39 cellular contexts compared by ENCODE assay signal in genomic region chr1:114436799-114437198, GRCh38.
"Had no signal": no experiment of that assay in that cellular context is flagged by ENCODE, and none has a peak within 500 bp of the region (broad histone marks: within the 10 kb centered on the region; RNA-seq: fewer than 3 reads in every experiment).

No MANE protein-coding gene starts in this region.

- H3K27me3 Mint-ChIP-seq: activated CD4-positive, alpha-beta memory T cell treated with anti-CD3 and anti-CD28 coated beads for 36 hours; activated CD4-positive, alpha-beta T cell treated with anti-CD3 and anti-CD28 coated beads for 36 hours; activated CD4-positive, alpha-beta T cell treated with anti-CD3 and anti-CD28 coated beads, Interleukin-2, amount 10 ng/mL, durations not matched to agents 24 days and 14 days; activated CD8-positive, alpha-beta T cell treated with anti-CD3 and anti-CD28 coated beads for 36 hours; activated naive CD8-positive, alpha-beta T cell treated with anti-CD3 and anti-CD28 coated beads for 36 hours; activated T-helper 17 cell treated with anti-CD3 and anti-CD28 coated beads, Interleukin-2, amount 50 U/mL, for 72 hours had no signal

- H3K36me3 ChIP-seq: adrenal gland, brain microvascular endothelial cell, breast epithelium had no signal

- H3K9me3 ChIP-seq: adrenal gland, body of pancreas, breast epithelium had no signal

- H3K9me3 Mint-ChIP-seq: activated CD4-positive, alpha-beta memory T cell treated with anti-CD3 and anti-CD28 coated beads for 36 hours; activated CD4-positive, alpha-beta T cell treated with anti-CD3 and anti-CD28 coated beads, Interleukin-2, amount 10 ng/mL, durations not matched to agents 24 days and 14 days; activated CD8-positive, alpha-beta T cell treated with anti-CD3 and anti-CD28 coated beads for 36 hours; activated naive CD4-positive, alpha-beta T cell treated with anti-CD3 and anti-CD28 coated beads for 36 hours; activated naive CD4-positive, alpha-beta T cell treated with anti-CD3 and anti-CD28 coated beads, Interleukin-2, amount 50 U/mL, for 72 hours; activated naive CD8-positive, alpha-beta T cell treated with anti-CD3 and anti-CD28 coated beads for 36 hours; activated T-cell treated with anti-CD3 and anti-CD28 coated beads, Interleukin-2, amount 50 U/mL, for 4 hours; activated T-cell treated with anti-CD3 and anti-CD28 coated beads, Interleukin-2, amount 50 U/mL, for 72 hours; activated T-helper 1 cell treated with anti-CD3 and anti-CD28 coated beads, Interleukin-12 subunit alpha, Interleukin-12 subunit beta, Interleukin-2, Interleukin-4 antibody, amounts not matched to agents 30 ng/mL and 10 ng/mL and 1 ng/mL, durations not matched to agents 14 hours and 24 hours and 36 hours; activated T-helper 17 cell treated with anti-CD3 and anti-CD28 coated beads, Interleukin-2, amount 50 U/mL, for 72 hours; T-helper 1 cell treated with Interleukin-12 subunit alpha and Interleukin-12 subunit beta and Interleukin-4 antibody, amounts not matched to agents 30 μg/mL and 1 μg/mL, for 36 hours; T-helper 2 cell treated with Interferon-gamma antibody and Interleukin-4, amounts not matched to agents 5 μg/mL and 100 μg/mL, for 36 hours; WTC11 had no signal

- H3K27me3 ChIP-seq: adrenal gland, body of pancreas, brain microvascular endothelial cell, breast epithelium had no signal

- H3K27ac ChIP-seq: adrenal gland, body of pancreas, brain microvascular endothelial cell, breast epithelium, WERI-Rb-1 had no signal

- H3K4me3 ChIP-seq: adrenal gland, body of pancreas, breast epithelium had no signal

- ATAC-seq: activated CD4-positive, alpha-beta T cell treated with anti-CD3 and anti-CD28 coated beads for 36 hours; activated CD4-positive, CD25-positive, alpha-beta regulatory T cell treated with anti-CD3 and anti-CD28 coated beads, Interleukin-2, amount 50 U/mL, for 24 hours; activated CD8-positive, alpha-beta T cell treated with anti-CD3 and anti-CD28 coated beads for 36 hours; activated naive CD4-positive, alpha-beta T cell treated with anti-CD3 and anti-CD28 coated beads, Interleukin-2, amount 50 U/mL, for 72 hours; activated T-cell treated with anti-CD3 and anti-CD28 coated beads, Interleukin-2, amount 50 U/mL, for 4 hours; activated T-cell treated with anti-CD3 and anti-CD28 coated beads, Interleukin-2, amount 50 U/mL, for 72 hours; activated T-helper 17 cell treated with anti-CD3 and anti-CD28 coated beads, Interleukin-2, amount 50 U/mL, for 72 hours; body of pancreas; WTC11 had no signal

- H3K4me3 Mint-ChIP-seq: activated CD4-positive, alpha-beta memory T cell treated with anti-CD3 and anti-CD28 coated beads for 36 hours; activated CD4-positive, alpha-beta T cell treated with anti-CD3 and anti-CD28 coated beads for 36 hours; activated CD4-positive, alpha-beta T cell treated with anti-CD3 and anti-CD28 coated beads, Interleukin-2, amount 10 ng/mL, durations not matched to agents 24 days and 14 days; activated CD8-positive, alpha-beta T cell treated with anti-CD3 and anti-CD28 coated beads for 36 hours; activated naive CD4-positive, alpha-beta T cell treated with anti-CD3 and anti-CD28 coated beads for 36 hours; activated naive CD8-positive, alpha-beta T cell treated with anti-CD3 and anti-CD28 coated beads for 36 hours; activated T-cell treated with anti-CD3 and anti-CD28 coated beads, Interleukin-2, amount 50 U/mL, for 4 hours; activated T-cell treated with anti-CD3 and anti-CD28 coated beads, Interleukin-2, amount 50 U/mL, for 72 hours; activated T-helper 1 cell treated with anti-CD3 and anti-CD28 coated beads, Interleukin-12 subunit alpha, Interleukin-12 subunit beta, Interleukin-2, Interleukin-4 antibody, amounts not matched to agents 30 ng/mL and 10 ng/mL and 1 ng/mL, durations not matched to agents 14 hours and 24 hours and 36 hours; activated T-helper 17 cell treated with anti-CD3 and anti-CD28 coated beads, Interleukin-2, amount 50 U/mL, for 72 hours; T-helper 1 cell treated with Interleukin-12 subunit alpha and Interleukin-12 subunit beta and Interleukin-4 antibody, amounts not matched to agents 30 μg/mL and 1 μg/mL, for 36 hours; T-helper 2 cell treated with Interferon-gamma antibody and Interleukin-4, amounts not matched to agents 5 μg/mL and 100 μg/mL, for 36 hours; WTC11 had no signal

- FAIRE-seq: astrocyte, colon, TTC549 had no signal

- H3K4me1 ChIP-seq: breast epithelium had no signal

- DNase-seq: activated CD4-positive, alpha-beta memory T cell treated with anti-CD3 and anti-CD28 coated beads for 36 hours; activated CD4-positive, alpha-beta T cell treated with anti-CD3 and anti-CD28 coated beads for 1 hour; activated CD4-positive, alpha-beta T cell treated with anti-CD3 and anti-CD28 coated beads for 36 hours; activated CD4-positive, alpha-beta T cell treated with anti-CD3 and anti-CD28 coated beads, Interleukin-2, amount 10 ng/mL, durations not matched to agents 24 days and 14 days; activated CD4-positive, alpha-beta T cell treated with anti-CD3 and anti-CD28 coated beads, Interleukin-2, amount 50 U/mL, for 1 hour; activated CD4-positive, alpha-beta T cell treated with anti-CD3 and anti-CD28 coated beads, Interleukin-2, amount 50 U/mL, for 4 hours; activated CD4-positive, CD25-positive, alpha-beta regulatory T cell; activated CD8-positive, alpha-beta memory T cell treated with anti-CD3 and anti-CD28 coated beads, Interleukin-2, amount 50 U/mL, for 4 hours; activated CD8-positive, alpha-beta T cell treated with anti-CD3 and anti-CD28 coated beads for 36 hours; activated effector memory CD4-positive, alpha-beta T cell treated with anti-CD3 and anti-CD28 coated beads, Interleukin-2, amount 50 U/mL, for 16 hours; activated gamma-delta T cell treated with Interleukin-2 at 50 U/mL for 16 hours; activated naive CD4-positive, alpha-beta T cell; activated naive CD4-positive, alpha-beta T cell treated with anti-CD3 and anti-CD28 coated beads for 36 hours; activated naive CD4-positive, alpha-beta T cell treated with anti-CD3 and anti-CD28 coated beads, Interleukin-2, amount 50 U/mL, for 16 hours; activated naive CD8-positive, alpha-beta T cell treated with anti-CD3 and anti-CD28 coated beads for 36 hours; activated T-cell treated with anti-CD3 and anti-CD28 coated beads for 4 hours; activated T-cell treated with anti-CD3 and anti-CD28 coated beads, Interleukin-2, amount 50 U/mL, for 1 hour; activated T-cell treated with anti-CD3 and anti-CD28 coated beads, Interleukin-2, amount 50 U/mL, for 4 hours; activated T-cell treated with anti-CD3 and anti-CD28 coated beads, Interleukin-2, amount 50 U/mL, for 72 hours; adrenal gland; amniotic stem cell; aorta; body of pancreas; brain microvascular endothelial cell; central memory CD4-positive, alpha-beta T cell; T-helper 2 cell; T-helper 9 cell; WERI-Rb-1 had no signal

- H3K27ac Mint-ChIP-seq: activated CD4-positive, alpha-beta memory T cell treated with anti-CD3 and anti-CD28 coated beads for 36 hours; activated CD4-positive, alpha-beta T cell treated with anti-CD3 and anti-CD28 coated beads for 36 hours; activated CD4-positive, alpha-beta T cell treated with anti-CD3 and anti-CD28 coated beads, Interleukin-2, amount 10 ng/mL, durations not matched to agents 24 days and 14 days; activated CD8-positive, alpha-beta T cell treated with anti-CD3 and anti-CD28 coated beads for 36 hours; activated naive CD4-positive, alpha-beta T cell treated with anti-CD3 and anti-CD28 coated beads for 36 hours; activated naive CD4-positive, alpha-beta T cell treated with anti-CD3 and anti-CD28 coated beads, Interleukin-2, amount 50 U/mL, for 72 hours; activated naive CD8-positive, alpha-beta T cell treated with anti-CD3 and anti-CD28 coated beads for 36 hours; activated T-cell treated with anti-CD3 and anti-CD28 coated beads, Interleukin-2, amount 50 U/mL, for 72 hours; activated T-helper 1 cell treated with anti-CD3 and anti-CD28 coated beads, Interleukin-12 subunit alpha, Interleukin-12 subunit beta, Interleukin-2, Interleukin-4 antibody, amounts not matched to agents 30 ng/mL and 10 ng/mL and 1 ng/mL, durations not matched to agents 14 hours and 24 hours and 36 hours; activated T-helper 17 cell treated with anti-CD3 and anti-CD28 coated beads, Interleukin-2, amount 50 U/mL, for 72 hours; T-helper 1 cell treated with Interleukin-12 subunit alpha and Interleukin-12 subunit beta and Interleukin-4 antibody, amounts not matched to agents 30 μg/mL and 1 μg/mL, for 36 hours; T-helper 2 cell treated with Interferon-gamma antibody and Interleukin-4, amounts not matched to agents 5 μg/mL and 100 μg/mL, for 36 hours; WTC11 had no signal
